In the genomic region with DNA sequence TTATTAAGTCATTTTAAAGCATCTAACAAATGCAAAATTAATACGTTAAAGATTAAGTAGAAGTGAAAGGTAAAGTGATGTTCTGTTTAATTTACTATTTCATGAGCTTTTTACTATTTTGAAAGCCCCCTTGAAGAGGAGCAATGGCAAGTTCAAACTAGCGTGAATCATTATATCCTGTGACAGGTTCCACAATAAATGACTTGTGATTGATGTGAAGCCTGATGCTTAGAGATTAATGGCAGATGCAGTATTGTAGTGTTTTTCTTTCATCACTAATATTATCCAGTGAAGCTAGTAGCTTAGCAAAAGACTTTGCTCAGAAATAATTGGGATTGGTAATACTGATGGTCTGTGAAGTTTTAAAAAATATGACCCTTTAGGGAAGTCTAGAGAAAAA, we compare ENCODE assay signal across 25 cellular contexts. TPM values are rescaled to one million over a fixed set of nuclear protein-coding genes. Genes with fewer than 3 reads are reported as not detected.
"Had no signal": no experiment of that assay in that cellular context is flagged by ENCODE, and none has a peak within 500 bp of the region (broad histone marks: within the 10 kb centered on the region; RNA-seq: fewer than 3 reads in every experiment).

No MANE protein-coding gene starts in this region.

- H3K27me3 ChIP-seq: esophagus squamous epithelium, pancreas, stomach, tibial nerve had no signal

- H3K9me3 Mint-ChIP-seq: activated CD4-positive, alpha-beta memory T cell treated with anti-CD3 and anti-CD28 coated beads for 36 hours; nephron had no signal

- DNase-seq: activated CD4-positive, alpha-beta memory T cell treated with anti-CD3 and anti-CD28 coated beads for 36 hours; activated CD4-positive, alpha-beta T cell treated with anti-CD3 and anti-CD28 coated beads for 48 hours; activated CD8-positive, alpha-beta memory T cell treated with anti-CD3 and anti-CD28 coated beads, Interleukin-2, amount 50 U/mL, for 4 hours; activated gamma-delta T cell treated with Interleukin-2 at 50 U/mL for 16 hours; activated naive CD4-positive, alpha-beta T cell treated with anti-CD3 and anti-CD28 coated beads, Interleukin-2, amount 50 U/mL, for 16 hours; activated T-cell treated with anti-CD3 and anti-CD28 coated beads, Interleukin-2, amount 50 U/mL, for 1 hour; amniotic stem cell; caudate nucleus; esophagus squamous epithelium; foreskin melanocyte; islet precursor cell; left ventricle myocardium superior; nucleus accumbens; pancreas; psoas muscle; right cardiac atrium; stimulated activated CD4-positive, alpha-beta T cell treated with anti-CD3 and anti-CD28 coated beads, Interleukin-15, amount 100 ng/mL, for 24 hours; stimulated activated CD4-positive, alpha-beta T cell treated with anti-CD3 and anti-CD28 coated beads, Interleukin-2, amount 100 ng/mL, for 24 hours; stimulated activated naive B cell treated with anti-CD40 and anti-IgM and Interleukin-4, amounts not matched to agents 10 μg/mL and 1 μg/mL and 100 μg/mL, for 72 hours; stomach; T-helper 9 cell had no signal

- H3K27ac ChIP-seq: esophagus squamous epithelium, pancreas, psoas muscle, stomach had no signal

- H3K36me3 Mint-ChIP-seq: activated CD4-positive, alpha-beta memory T cell treated with anti-CD3 and anti-CD28 coated beads for 36 hours; stimulated activated naive B cell treated with anti-CD40 and anti-IgM and Interleukin-4, amounts not matched to agents 10 μg/mL and 1 μg/mL and 100 μg/mL, for 72 hours had no signal

- H3K9me3 ChIP-seq: esophagus squamous epithelium, pancreas, psoas muscle, stomach, tibial nerve had no signal

- H3K4me1 Mint-ChIP-seq: stimulated activated naive B cell treated with anti-CD40 and anti-IgM and Interleukin-4, amounts not matched to agents 10 μg/mL and 1 μg/mL and 100 μg/mL, for 72 hours had no signal

- H3K4me3 ChIP-seq: esophagus squamous epithelium, pancreas, psoas muscle, stomach, tibial nerve had no signal

- ATAC-seq: left ventricle myocardium superior; pancreas; psoas muscle; right cardiac atrium; stimulated activated naive B cell treated with anti-CD40 and anti-IgM and Interleukin-4, amounts not matched to agents 10 μg/mL and 1 μg/mL and 100 μg/mL, for 72 hours had no signal

- H3K27ac Mint-ChIP-seq: activated CD4-positive, alpha-beta memory T cell treated with anti-CD3 and anti-CD28 coated beads for 36 hours; stimulated activated naive B cell treated with anti-CD40 and anti-IgM and Interleukin-4, amounts not matched to agents 10 μg/mL and 1 μg/mL and 100 μg/mL, for 72 hours had no signal

- H3K4me3 Mint-ChIP-seq: activated CD4-positive, alpha-beta memory T cell treated with anti-CD3 and anti-CD28 coated beads for 36 hours; nephron; stimulated activated naive B cell treated with anti-CD40 and anti-IgM and Interleukin-4, amounts not matched to agents 10 μg/mL and 1 μg/mL and 100 μg/mL, for 72 hours had no signal

- H3K36me3 ChIP-seq: esophagus squamous epithelium, pancreas, stomach, tibial nerve had no signal

RNA-seq across cellular contexts. Expression of a gene that starts 57.3 kb away (rescaled TPM):
- total RNA-seq: activated CD4-positive, alpha-beta memory T cell treated with anti-CD3 and anti-CD28 coated beads for 36 hours; activated CD8-positive, alpha-beta memory T cell treated with anti-CD3 and anti-CD28 coated beads for 36 hours; T-helper 1 cell treated with Interleukin-12 subunit alpha and Interleukin-12 subunit beta and Interleukin-4 antibody, amounts not matched to agents 30 ng/mL and 1 ng/mL, for 36 hours had no signal
